In genomic region chr1:106268070-106268469, GRCh38 we compare ENCODE assay signal across 1 cellular context.
TF ChIP-seq lines count a peak whose summit lies in the region.

No MANE protein-coding gene starts in this region.

TF ChIP-seq in GM12878, 131 proteins besides CTCF, POLR2A, EP300 and RAD21 (continued from another document):
- TF ChIP-seq, protein P1, sequence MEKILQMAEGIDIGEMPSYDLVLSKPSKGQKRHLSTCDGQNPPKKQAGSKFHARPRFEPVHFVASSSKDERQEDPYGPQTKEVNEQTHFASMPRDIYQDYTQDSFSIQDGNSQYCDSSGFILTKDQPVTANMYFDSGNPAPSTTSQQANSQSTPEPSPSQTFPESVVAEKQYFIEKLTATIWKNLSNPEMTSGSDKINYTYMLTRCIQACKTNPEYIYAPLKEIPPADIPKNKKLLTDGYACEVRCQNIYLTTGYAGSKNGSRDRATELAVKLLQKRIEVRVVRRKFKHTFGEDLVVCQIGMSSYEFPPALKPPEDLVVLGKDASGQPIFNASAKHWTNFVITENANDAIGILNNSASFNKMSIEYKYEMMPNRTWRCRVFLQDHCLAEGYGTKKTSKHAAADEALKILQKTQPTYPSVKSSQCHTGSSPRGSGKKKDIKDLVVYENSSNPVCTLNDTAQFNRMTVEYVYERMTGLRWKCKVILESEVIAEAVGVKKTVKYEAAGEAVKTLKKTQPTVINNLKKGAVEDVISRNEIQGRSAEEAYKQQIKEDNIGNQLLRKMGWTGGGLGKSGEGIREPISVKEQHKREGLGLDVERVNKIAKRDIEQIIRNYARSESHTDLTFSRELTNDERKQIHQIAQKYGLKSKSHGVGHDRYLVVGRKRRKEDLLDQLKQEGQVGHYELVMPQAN (conservative IDR thresholded peaks at IDR 0.05), result no peak
- no peak for TF ChIP-seq HCFC1 (IDR thresholded peaks at IDR 0.05; ENCODE audit: low read length)
- TF ChIP-seq CREB1 (IDR thresholded peaks at IDR 0.05; ENCODE audit: low read depth), result no peak
